Comparison of ENCODE assay signal across 26 cellular contexts in the genomic region with DNA sequence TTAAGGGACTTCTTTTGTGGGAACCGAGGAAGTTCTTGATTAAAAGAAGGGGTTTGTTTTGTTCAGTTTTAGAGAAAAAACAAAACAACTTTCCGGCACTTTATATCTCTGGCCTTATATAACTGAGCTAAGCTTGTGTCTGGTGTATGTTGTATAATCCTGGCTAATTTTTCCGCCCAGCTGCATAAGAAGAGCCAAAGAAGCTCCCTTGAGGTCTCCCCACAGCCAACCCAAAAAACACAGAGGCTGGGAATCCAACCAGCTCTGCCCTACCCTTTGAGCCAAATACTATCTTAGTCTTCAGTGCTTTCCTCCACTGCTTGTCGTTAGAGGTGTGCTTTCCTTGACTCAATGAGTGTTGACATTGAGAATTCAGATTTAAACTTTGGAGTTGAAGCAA.
"Had no signal": no experiment of that assay in that cellular context is flagged by ENCODE, and none has a peak within 500 bp of the region (broad histone marks: within the 10 kb centered on the region; RNA-seq: fewer than 3 reads in every experiment).

No MANE protein-coding gene starts in this region.

- H3K4me3 Mint-ChIP-seq: activated CD8-positive, alpha-beta T cell treated with anti-CD3 and anti-CD28 coated beads, Interleukin-2, amount 10 ng/mL, durations not matched to agents 7 days and 5 days; activated naive CD4-positive, alpha-beta T cell treated with anti-CD3 and anti-CD28 coated beads, Interleukin-2, amount 50 U/mL, for 24 hours; T-helper 17 cell; WTC11 had no signal

- DNase-seq: activated CD4-positive, alpha-beta T cell treated with anti-CD3 and anti-CD28 coated beads for 48 hours; activated CD4-positive, alpha-beta T cell treated with anti-CD3 and anti-CD28 coated beads, Interleukin-2, amount 50 U/mL, for 4 hours; activated CD4-positive, CD25-positive, alpha-beta regulatory T cell treated with anti-CD3 and anti-CD28 coated beads, Interleukin-2, amount 50 U/mL, for 72 hours; activated CD8-positive, alpha-beta memory T cell treated with anti-CD3 and anti-CD28 coated beads, Interleukin-2, amount 50 U/mL, for 48 hours; activated CD8-positive, alpha-beta T cell treated with anti-CD3 and anti-CD28 coated beads, Interleukin-2, amount 10 ng/mL, durations not matched to agents 7 days and 5 days; activated naive CD4-positive, alpha-beta T cell; activated T-cell treated with anti-CD3 and anti-CD28 coated beads, Interleukin-2, amount 50 U/mL, for 1 hour; body of pancreas; NCI-H1092; NCI-H1436; NCI-H1694 treated with DMSO at 0.1 percent for 48 hours; NCI-H2029 treated with DMSO at 0.1 percent for 48 hours; NCI-H345; NCI-H510A; NCI-H69; NK-92 treated with Interleukin-12 subunit alpha and Interleukin-12 subunit beta, amount 100 ng/mL, for 24 hours; OCI-M1; Peyer's patch; SHP77 treated with DMSO at 0.1 percent for 48 hours; T-helper 17 cell; T-helper 9 cell had no signal

- H3K4me1 Mint-ChIP-seq: activated naive CD4-positive, alpha-beta T cell treated with anti-CD3 and anti-CD28 coated beads, Interleukin-2, amount 50 U/mL, for 24 hours; WTC11 had no signal

- ATAC-seq: activated CD8-positive, alpha-beta T cell treated with anti-CD3 and anti-CD28 coated beads, Interleukin-2, amount 10 ng/mL, durations not matched to agents 7 days and 5 days; body of pancreas; T-helper 17 cell; WTC11 had no signal

- H3K9me3 ChIP-seq: ascending aorta, body of pancreas, Peyer's patch had no signal

- H3K27ac ChIP-seq: ascending aorta, body of pancreas, KMS-11, Peyer's patch, RWPE1 had no signal

- H3K36me3 ChIP-seq: ascending aorta, Peyer's patch had no signal

- H3K36me3 Mint-ChIP-seq: activated naive CD4-positive, alpha-beta T cell treated with anti-CD3 and anti-CD28 coated beads, Interleukin-2, amount 50 U/mL, for 24 hours; WTC11 had no signal

- H3K9ac ChIP-seq: KMS-11 had no signal

- H3K27ac Mint-ChIP-seq: activated CD8-positive, alpha-beta T cell treated with anti-CD3 and anti-CD28 coated beads, Interleukin-2, amount 10 ng/mL, durations not matched to agents 7 days and 5 days; activated naive CD4-positive, alpha-beta T cell treated with anti-CD3 and anti-CD28 coated beads, Interleukin-2, amount 50 U/mL, for 24 hours; T-helper 17 cell; WTC11 had no signal

- H3K4me1 ChIP-seq: ascending aorta, body of pancreas, Peyer's patch had no signal

- H3K4me2 ChIP-seq: KMS-11 had no signal

- H3K9me3 Mint-ChIP-seq: activated naive CD4-positive, alpha-beta T cell treated with anti-CD3 and anti-CD28 coated beads, Interleukin-2, amount 50 U/mL, for 24 hours had no signal

- H3K27me3 ChIP-seq: ascending aorta, body of pancreas, Peyer's patch had no signal

- H3K4me3 ChIP-seq: ascending aorta, body of pancreas, Peyer's patch had no signal
